Comparison of ENCODE assay signal across 8 cellular contexts in genomic region chr19:51514866-51515481, GRCh38. TPM values are rescaled to one million over a fixed set of nuclear protein-coding genes. Genes with fewer than 3 reads are reported as not detected.
DNase-seq lines count a peak whose midpoint lies in the region; ATAC-seq and TF ChIP-seq lines count a peak whose summit lies in the region.

No MANE protein-coding gene starts in this region.

- no peak for ATAC-seq in HG03108 (IDR thresholded peaks at IDR 0.05; ENCODE audit: unreplicated experiment)
- no peak for ATAC-seq in HG02970 (IDR thresholded peaks at IDR 0.05; ENCODE audit: low FRiP score, unreplicated experiment)

- 11% methylated on average over 3 of the region's 3 CpGs for WGBS in prostate gland

- H3K36me3 ChIP-seq in WERI-Rb-1 (no peaks in the 10 kb centered on the region), prostate gland (no peaks in the 10 kb centered on the region)

- H3K4me3 ChIP-seq in WERI-Rb-1 (ENCODE audit: low read depth, low read length), result no peak overlapping the region
- no peak overlapping the region for H3K4me3 ChIP-seq in foreskin fibroblast (ENCODE audit: low read depth in 1 of 2, low read length in 2 of 2)
- H3K4me3 ChIP-seq in prostate gland, result no peak overlapping the region

- DNase-seq in AG08396 (ENCODE audit: low spot score) (peak; percentile 64), GM03348 (ENCODE audit: low spot score) (peak; percentile 71), NCI-H146 (lab: John Stamatoyannopoulos, UW) (peak; percentile 34), WERI-Rb-1 (no peak), foreskin fibroblast (peak; percentile 30 to 66), prostate gland (ENCODE audit: low spot score) (no peak)

- intact Hi-C loops in prostate gland (cut with DNase I), result no loop called here

- no peak overlapping the region for H3K27ac ChIP-seq in WERI-Rb-1
- H3K27ac ChIP-seq in prostate gland, result no peak overlapping the region

- no peak for TF ChIP-seq POLR2A in prostate gland (IDR thresholded peaks at IDR 0.05)

- H3K27me3 ChIP-seq in WERI-Rb-1 (ENCODE audit: insufficient read depth, low read depth, severe bottlenecking) (peaks cover 45% of the 10 kb centered on the region), prostate gland (replicated peaks; ENCODE audit: insufficient read depth) (no peaks in the 10 kb centered on the region)

- H3K9me3 ChIP-seq in WERI-Rb-1 (ENCODE audit: severe bottlenecking), result peaks cover 16% of the 10 kb centered on the region
- H3K9me3 ChIP-seq in prostate gland, result no peaks in the 10 kb centered on the region

- H3K4me1 ChIP-seq in prostate gland (replicated peaks), result no peaks in the 10 kb centered on the region

- peak; percentile 63 for TF ChIP-seq CTCF in WERI-Rb-1 (IDR thresholded peaks at IDR 0.05; ENCODE audit: low read depth, low read length)
- TF ChIP-seq CTCF in foreskin fibroblast (IDR thresholded peaks at IDR 0.05; ENCODE audit: low read depth, low read length), result peak; percentile 72
- TF ChIP-seq CTCF in prostate gland (IDR thresholded peaks at IDR 0.05), result peak; percentile 15 to 77 (median 42)

RNA-seq across cellular contexts. Expression of gene SIGLEC12, which starts 13.4 kb away (rescaled TPM):
- total RNA-seq in prostate gland, result under 1 TPM in 1 of 2 donors, not detected in 1; 0.91 TPM

RNA-seq across cellular contexts. Expression of gene SIGLEC6, which starts 16.5 kb away (rescaled TPM):
- under 1 TPM in 1 of 2 donors, not detected in 1; 0.68 TPM for total RNA-seq in prostate gland

RNA-seq across cellular contexts. Expression of gene CEACAM18, which starts 36.6 kb away (rescaled TPM):
- not detected for total RNA-seq in prostate gland

RNA-seq across cellular contexts. Expression of gene ZNF175, which starts 56.1 kb away (rescaled TPM):
- total RNA-seq in prostate gland, result 1 to 10 TPM; 4.3 to 9.0 TPM

RNA-seq across cellular contexts. Expression of gene SIGLEC8, which starts 56.7 kb away (rescaled TPM):
- total RNA-seq in prostate gland, result 1 to 10 TPM; 1.0 to 3.0 TPM

Comparison
In these comparisons a context has a peak if more than half of its experiments do, and no peak if none do; other contexts are left out.
1. DNase-seq: peak in AG08396 (single experiment), GM03348 (single experiment), NCI-H146 (single experiment) and foreskin fibroblast (2 of 2); none in WERI-Rb-1 (single experiment) and prostate gland (single experiment).
2. Peak in every context shown above with its lines, with median percentiles within 50 percentile points of each other: CTCF ChIP-seq.